In genomic region chr3:13712682-13713180, GRCh38 we compare ENCODE assay signal across 13 cellular contexts.
"Had no signal": no experiment of that assay in that cellular context is flagged by ENCODE, and none has a peak within 500 bp of the region (broad histone marks: within the 10 kb centered on the region; RNA-seq: fewer than 3 reads in every experiment).

No MANE protein-coding gene starts in this region.

- H3K4me3 Mint-ChIP-seq: activated naive CD4-positive, alpha-beta T cell treated with anti-CD3 and anti-CD28 coated beads for 36 hours; activated T-helper 1 cell treated with anti-CD3 and anti-CD28 coated beads, Interleukin-12 subunit alpha, Interleukin-12 subunit beta, Interleukin-2, Interleukin-4 antibody, amounts not matched to agents 30 ng/mL and 10 ng/mL and 1 ng/mL, durations not matched to agents 14 hours and 24 hours and 36 hours; brain; memory B cell had no signal

- H3K27ac Mint-ChIP-seq: activated naive CD4-positive, alpha-beta T cell treated with anti-CD3 and anti-CD28 coated beads for 36 hours; activated T-helper 1 cell treated with anti-CD3 and anti-CD28 coated beads, Interleukin-12 subunit alpha, Interleukin-12 subunit beta, Interleukin-2, Interleukin-4 antibody, amounts not matched to agents 30 ng/mL and 10 ng/mL and 1 ng/mL, durations not matched to agents 14 hours and 24 hours and 36 hours; brain; memory B cell had no signal

- H3K36me3 Mint-ChIP-seq: memory B cell had no signal

- H3K4me1 Mint-ChIP-seq: brain, memory B cell had no signal

- DNase-seq: activated CD4-positive, alpha-beta T cell treated with anti-CD3 and anti-CD28 coated beads, Interleukin-2, amount 50 U/mL, for 1 hour; activated naive CD4-positive, alpha-beta T cell treated with anti-CD3 and anti-CD28 coated beads for 36 hours; cerebellar nuclear complex; esophagus squamous epithelium; foreskin fibroblast; left cardiac atrium; Right ventricle myocardium superior; SK-N-SH; stimulated activated CD4-positive, alpha-beta T cell treated with anti-CD3 and anti-CD28 coated beads, Interleukin-4, amount 100 ng/mL, for 1 hour; T-helper 1 cell had no signal

- ATAC-seq: left cardiac atrium had no signal
